13 cellular contexts compared by ENCODE assay signal in the genomic region with DNA sequence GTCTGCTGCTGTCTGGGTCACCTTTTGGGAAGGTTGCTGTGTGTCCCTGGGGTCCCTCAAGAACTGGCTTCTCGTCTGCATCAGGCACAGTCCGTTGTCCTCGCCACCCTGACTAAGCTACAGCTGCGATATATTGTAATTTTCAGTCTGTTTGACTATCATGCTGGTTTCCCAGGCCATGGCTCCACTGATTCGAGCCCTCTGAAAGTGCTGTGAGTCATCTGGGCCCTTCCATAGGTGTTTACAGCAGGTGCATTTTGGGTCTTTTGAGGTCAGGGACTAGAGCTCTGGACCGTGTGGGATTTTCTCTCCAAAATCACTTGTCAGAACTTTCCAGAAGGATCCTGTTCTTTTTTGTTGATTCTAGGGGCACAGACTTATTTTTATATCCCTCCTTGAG.
"Had no signal": no experiment of that assay in that cellular context is flagged by ENCODE, and none has a peak within 500 bp of the region (broad histone marks: within the 10 kb centered on the region; RNA-seq: fewer than 3 reads in every experiment).

No MANE protein-coding gene starts in this region.

- DNase-seq: activated CD4-positive, alpha-beta T cell treated with anti-CD3 and anti-CD28 coated beads, Interleukin-2, amount 50 U/mL, for 48 hours; activated gamma-delta T cell; activated T-cell treated with anti-CD3 and anti-CD28 coated beads, Interleukin-2, amount 50 U/mL, for 4 hours; foreskin keratinocyte; naive thymus-derived CD4-positive, alpha-beta T cell; spleen; stimulated activated CD4-positive, alpha-beta T cell treated with anti-CD3 and anti-CD28 coated beads, Interleukin-1b, Interleukin-23, amount 100 ng/mL, for 48 hours; T-helper 17 cell; uterus had no signal

- H3K27ac Mint-ChIP-seq: activated naive CD8-positive, alpha-beta T cell; naive thymus-derived CD4-positive, alpha-beta T cell; stimulated activated memory B cell treated with anti-CD40 and anti-IgM and Interleukin-4, amounts not matched to agents 10 μg/mL and 1 μg/mL and 100 μg/mL, for 72 hours; T-helper 17 cell had no signal

- H3K4me1 ChIP-seq: prostate gland had no signal

- H3K4me3 Mint-ChIP-seq: activated naive CD8-positive, alpha-beta T cell; activated T-cell treated with anti-CD3 and anti-CD28 coated beads, Interleukin-2, amount 50 U/mL, for 4 hours; naive thymus-derived CD4-positive, alpha-beta T cell; stimulated activated memory B cell treated with anti-CD40 and anti-IgM and Interleukin-4, amounts not matched to agents 10 μg/mL and 1 μg/mL and 100 μg/mL, for 72 hours; T-helper 17 cell had no signal

- H3K27ac ChIP-seq: foreskin keratinocyte, heart left ventricle, spleen, uterus had no signal

- H3K36me3 ChIP-seq: heart left ventricle, prostate gland, spleen, uterus had no signal

- H3K27me3 Mint-ChIP-seq: activated naive CD8-positive, alpha-beta T cell; naive thymus-derived CD4-positive, alpha-beta T cell; stimulated activated memory B cell treated with anti-CD40 and anti-IgM and Interleukin-4, amounts not matched to agents 10 μg/mL and 1 μg/mL and 100 μg/mL, for 72 hours; T-helper 17 cell had no signal

- H3K9me3 Mint-ChIP-seq: stimulated activated memory B cell treated with anti-CD40 and anti-IgM and Interleukin-4, amounts not matched to agents 10 μg/mL and 1 μg/mL and 100 μg/mL, for 72 hours had no signal

- H3K9me3 ChIP-seq: prostate gland, uterus had no signal

- ATAC-seq: activated T-cell treated with anti-CD3 and anti-CD28 coated beads, Interleukin-2, amount 50 U/mL, for 4 hours; foreskin keratinocyte; naive thymus-derived CD4-positive, alpha-beta T cell; stimulated activated memory B cell treated with anti-CD40 and anti-IgM and Interleukin-4, amounts not matched to agents 10 μg/mL and 1 μg/mL and 100 μg/mL, for 72 hours; T-helper 17 cell had no signal

- H3K4me3 ChIP-seq: heart left ventricle, prostate gland, spleen, uterus had no signal

- H3K27me3 ChIP-seq: foreskin keratinocyte, heart left ventricle, spleen, uterus had no signal
